8 cellular contexts compared by ENCODE assay signal in genomic region chr14:59482471-59483331, GRCh38. TPM values are rescaled to one million over a fixed set of nuclear protein-coding genes. Genes with fewer than 3 reads are reported as not detected.
DNase-seq lines count a peak whose midpoint lies in the region; ATAC-seq and TF ChIP-seq lines count a peak whose summit lies in the region.

No MANE protein-coding gene starts in this region.

- H3K27ac ChIP-seq in heart left ventricle = peak overlapping the region in 11 of 12 donors; percentile 91 to 97 (median 96)
- H3K27ac ChIP-seq in naive thymus-derived CD4-positive, alpha-beta T cell (ENCODE audit: low read depth, low read length) = peak overlapping the region; percentile 84

- peak overlapping the region; percentile 89 to 98 (median 96) for H3K4me3 Mint-ChIP-seq in naive thymus-derived CD4-positive, alpha-beta T cell

- H3K27me3 ChIP-seq in heart left ventricle (no peaks in the 10 kb centered on the region), endocrine pancreas (ENCODE audit: control insufficient read depth, insufficient read depth, low read length) (no peaks in the 10 kb centered on the region)
- H3K27me3 ChIP-seq in naive thymus-derived CD4-positive, alpha-beta T cell (ENCODE audit: control insufficient read depth in 2 of 2, insufficient read depth in 2 of 2, low read length in 2 of 2) = no peaks in the 10 kb centered on the region

- intact Hi-C loops in heart left ventricle (cut with DNase I) (loop anchor here in 2 of 10 donors (10.0 kb wide), 3 partner anchors 612 to 702 kb away; partner anchors contain the start of genes DHRS7 (in 1 of the 2) and PCNX4 (in 1 of the 2)), left ventricle myocardium superior (cut with micrococcal nuclease) (no loop called here)
- intact Hi-C loops in naive thymus-derived CD4-positive, alpha-beta T cell (cut with micrococcal nuclease) = loop anchor here (5.0 to 10.0 kb wide), 9 partner anchors 95 to 1500 kb away; partner anchors contain the start of genes CCDC175 (in 1 of the 2), DACT1 (in 1 of the 2), DHRS7 (in 1 of the 2) and MNAT1 (in 1 of the 2)

- no peaks in the 10 kb centered on the region for H3K27me3 Mint-ChIP-seq in naive thymus-derived CD4-positive, alpha-beta T cell

- POLR2A ChIA-PET in naive thymus-derived CD4-positive, alpha-beta T cell (lab: Charles Lee) = interaction anchor here (1.7 to 3.2 kb wide), 2 partner anchors 13 to 19 kb away, joined by 5 to 34 read pairs; partner anchors contain the start of gene GPR135

- TF ChIP-seq CTCF in heart left ventricle (IDR thresholded peaks at IDR 0.05) = no peak

- no peak for ATAC-seq in heart left ventricle
- ATAC-seq in left ventricle myocardium superior = no peak
- no peak for ATAC-seq in naive thymus-derived CD4-positive, alpha-beta T cell
- no peak for ATAC-seq in HG03097 (IDR thresholded peaks at IDR 0.05; ENCODE audit: low FRiP score, unreplicated experiment)
- no peak for ATAC-seq in GM18909 (IDR thresholded peaks at IDR 0.05; ENCODE audit: poor library complexity, unreplicated experiment)

- DNase-seq in heart left ventricle = peak in 2 of 5 donors; percentile 26 to 39
- DNase-seq in left ventricle myocardium superior = no peak
- DNase-seq in RKO (ENCODE audit: low spot score) = peak; percentile 94
- no peak for DNase-seq in naive thymus-derived CD4-positive, alpha-beta T cell
- DNase-seq in GF-D8 (lab: John Stamatoyannopoulos, UW) = no peak

- H3K4me3 ChIP-seq in heart left ventricle = peak overlapping the region; percentile 54 to 94 (median 84)
- H3K4me3 ChIP-seq in endocrine pancreas (ENCODE audit: control insufficient read depth, insufficient read depth, low read length) = peak overlapping the region; percentile 97
- peak overlapping the region; percentile 81 for H3K4me3 ChIP-seq in naive thymus-derived CD4-positive, alpha-beta T cell (ENCODE audit: low read length)

- no peak for TF ChIP-seq POLR2A in heart left ventricle (IDR thresholded peaks at IDR 0.05)

- peak overlapping the region; percentile 38 for H3K9ac ChIP-seq in endocrine pancreas (ENCODE audit: control insufficient read depth, insufficient read depth, low read length)

- H3K9me3 ChIP-seq in heart left ventricle (no peaks in the 10 kb centered on the region), endocrine pancreas (ENCODE audit: control insufficient read depth, low read length) (no peaks in the 10 kb centered on the region)
- no peaks in the 10 kb centered on the region for H3K9me3 ChIP-seq in naive thymus-derived CD4-positive, alpha-beta T cell (ENCODE audit: control insufficient read depth in 2 of 3, low read length in 3 of 3)

- peaks cover 30 to 75% (median 69%) of the 10 kb centered on the region in 7 donors for H3K4me1 Mint-ChIP-seq in naive thymus-derived CD4-positive, alpha-beta T cell

- CTCF ChIA-PET in naive thymus-derived CD4-positive, alpha-beta T cell (lab: Charles Lee) = no interaction called here

- H3K36me3 Mint-ChIP-seq in naive thymus-derived CD4-positive, alpha-beta T cell = peaks cover 0 to 11% (median 6%) of the 10 kb centered on the region in 5 donors

- H3K36me3 ChIP-seq in heart left ventricle (peaks cover 0 to 20% (median 17%) of the 10 kb centered on the region in 9 donors), endocrine pancreas (ENCODE audit: control insufficient read depth, insufficient read depth, low read length) (no peaks in the 10 kb centered on the region)
- H3K36me3 ChIP-seq in naive thymus-derived CD4-positive, alpha-beta T cell (ENCODE audit: control insufficient read depth in 2 of 3, insufficient read depth in 3 of 3, low read length in 3 of 3) = peaks cover 0 to 11% (median 0%) of the 10 kb centered on the region in 3 experiments

- no peaks in the 10 kb centered on the region for H3K9me3 Mint-ChIP-seq in naive thymus-derived CD4-positive, alpha-beta T cell

- H3K4me1 ChIP-seq in heart left ventricle (peaks cover 3 to 65% (median 47%) of the 10 kb centered on the region in 12 donors), endocrine pancreas (ENCODE audit: control insufficient read depth, insufficient read depth, low read length) (peaks cover 11% of the 10 kb centered on the region)
- peaks cover 18 to 20% of the 10 kb centered on the region in 2 donors for H3K4me1 ChIP-seq in naive thymus-derived CD4-positive, alpha-beta T cell (ENCODE audit: control insufficient read depth in 2 of 2, insufficient read depth in 2 of 2, low read length in 2 of 2)

- WGBS in heart left ventricle, 4 donors = 47 to 63% (median 48%) methylated on average over 6 of the region's 6 CpGs

- H3K27ac Mint-ChIP-seq in naive thymus-derived CD4-positive, alpha-beta T cell = peak overlapping the region; percentile 78 to 94 (median 87)

RNA-seq across cellular contexts. Expression of gene L3HYPDH, which starts 1.5 kb away (rescaled TPM):
- 10 to 100 TPM in 7 of 9 donors, 1 to 10 TPM in 2; 8.7 to 17.9 (median 14.1) TPM for total RNA-seq in heart left ventricle
- 10 to 100 TPM in 1 of 2 donors, 1 to 10 TPM in 1; 7.4 to 18.9 TPM for polyA plus RNA-seq in heart left ventricle
- 11.3 TPM for total RNA-seq in left ventricle myocardium superior
- 10 to 100 TPM; 18.9 to 55.9 (median 24.2) TPM for total RNA-seq in naive thymus-derived CD4-positive, alpha-beta T cell
- polyA plus RNA-seq in naive thymus-derived CD4-positive, alpha-beta T cell = 1 to 10 TPM; 2.9 to 6.1 TPM

RNA-seq across cellular contexts. Expression of gene JKAMP, which starts 1.6 kb away (rescaled TPM):
- total RNA-seq in heart left ventricle (10 to 100 TPM; 24.2 to 38.6 (median 31.2) TPM), left ventricle myocardium superior (27.8 TPM)
- 10 to 100 TPM; 11.4 to 52.9 TPM for polyA plus RNA-seq in heart left ventricle
- 10 to 100 TPM; 12.2 to 33.7 (median 32.5) TPM for total RNA-seq in naive thymus-derived CD4-positive, alpha-beta T cell
- polyA plus RNA-seq in naive thymus-derived CD4-positive, alpha-beta T cell = 10 to 100 TPM; 39.1 to 54.1 TPM

RNA-seq across cellular contexts. Expression of gene GPR135, which starts 17.5 kb away (rescaled TPM):
- total RNA-seq in heart left ventricle (1 to 10 TPM; 1.3 to 2.7 (median 2.3) TPM), left ventricle myocardium superior (2.0 TPM)
- polyA plus RNA-seq in heart left ventricle = under 1 TPM; 0.84 to 0.98 TPM
- 1 to 10 TPM; 1.3 to 2.7 (median 2.2) TPM for total RNA-seq in naive thymus-derived CD4-positive, alpha-beta T cell
- under 1 TPM; 0.11 to 0.25 TPM for polyA plus RNA-seq in naive thymus-derived CD4-positive, alpha-beta T cell
